8 cellular contexts compared by ENCODE assay signal in genomic region chr16:75463417-75464129, GRCh38. TPM values are rescaled to one million over a fixed set of nuclear protein-coding genes. Genes with fewer than 3 reads are reported as not detected.
A peak's percentile ranks its signal among the peaks of the same experiment; 100 is the strongest.
DNase-seq lines count a peak whose midpoint lies in the region; ATAC-seq, FAIRE-seq and TF ChIP-seq lines count a peak whose summit lies in the region.
"Not testable (repeated sequence)": the region's sequence is repeated elsewhere in the genome, so short reads cannot be mapped to it uniquely, and the experiment has no call there.

No MANE protein-coding gene starts in this region.

- ATAC-seq in K562: peak; percentile 57
- peak; percentile 22 for ATAC-seq in omental fat pad (ENCODE audit: low FRiP score)

- WGBS in K562 (ENCODE audit: insufficient coverage, low coverage, missing lambda C conversion rate): 9% methylated on average over 25 of the region's 39 CpGs

- not testable (repeated sequence) for DNase-seq in GM06990 (ENCODE audit: extremely low read depth, insufficient read length); right atrium auricular region (ENCODE audit: low spot score); omental fat pad (ENCODE audit: low spot score)
- peak; percentile 40 for DNase-seq in HEK293T (ENCODE audit: extremely low spot score)
- DNase-seq in Kasumi-1 (lab: John Stamatoyannopoulos, UW): peak; percentile 24 to 43
- DNase-seq in T-helper 2 cell treated with Interferon-gamma antibody and Interleukin-4, amounts not matched to agents 5 μg/mL and 100 μg/mL, for 36 hours (ENCODE audit: low spot score): peak; percentile 8
- peak; percentile 40 to 47 (median 45) for DNase-seq in K562 (ENCODE audit: extremely low read depth in 1 of 4, low spot score in 3 of 4)
- DNase-seq in tibial artery: peak in 1 of 2 donors; percentile 67

- CTCF ChIA-PET in HEK293T (lab: Yijun Ruan, JAX) (interaction anchor here (0.6 to 1.5 kb wide), 6 partner anchors 9 to 93 kb away, joined by 3 to 5 read pairs (median 4); partner anchors contain the start of gene TMEM231), K562 (lab: Yijun Ruan, JAX; ENCODE audit: low intra/inter-chr PET ratio) (interaction anchor here (0.8 to 1.5 kb wide), 3 partner anchors 43 to 265 kb away, joined by 4 to 6 read pairs (median 4); no protein-coding TSS in a partner anchor)

- H3K4me3 Mint-ChIP-seq in T-helper 2 cell treated with Interferon-gamma antibody and Interleukin-4, amounts not matched to agents 5 μg/mL and 100 μg/mL, for 36 hours: peak overlapping the region; percentile 89

- H3K36me3 ChIP-seq in GM06990 (ENCODE audit: control insufficient read depth, insufficient read depth, low read length); K562 (ENCODE audit: control insufficient read depth, insufficient read depth, low read length); right atrium auricular region; tibial artery: not testable (repeated sequence)

- intact Hi-C loops in K562 (cut with micrococcal nuclease): loop anchor here (2.0 to 5.0 kb wide), 4 partner anchors 31 to 265 kb away; partner anchors contain the start of genes ADAT1 and CFDP1
- intact Hi-C loops in tibial artery (cut with DNase I; ENCODE audit: low total_unique reads): loop anchor here (5.0 kb wide), 1 partner anchor 266 kb away; no protein-coding TSS in a partner anchor

- H3K27ac Mint-ChIP-seq in T-helper 2 cell treated with Interferon-gamma antibody and Interleukin-4, amounts not matched to agents 5 μg/mL and 100 μg/mL, for 36 hours: peak overlapping the region; percentile 93

- H3K9me1 ChIP-seq in K562 (ENCODE audit: control insufficient read depth, insufficient read depth, low read length): not testable (repeated sequence)

- FAIRE-seq in K562 (lab: Jason Lieb, UNC): peak; percentile 77

- in situ Hi-C loops in K562 (cut with MboI): not testable (repeated sequence)

- TF ChIP-seq RAD21 in K562 (CRISPR knock-in tag; conservative IDR thresholded peaks at IDR 0.05 in 1 of 2, IDR thresholded peaks at IDR 0.05 in 1 of 2): not testable (repeated sequence)

- H3K27me3 Mint-ChIP-seq in T-helper 2 cell treated with Interferon-gamma antibody and Interleukin-4, amounts not matched to agents 5 μg/mL and 100 μg/mL, for 36 hours (ENCODE audit: low read depth): not testable (repeated sequence)

- peaks cover 47% of the 10 kb centered on the region for H3K79me2 ChIP-seq in K562 (ENCODE audit: control insufficient read depth, insufficient read depth, low read length)

- peak overlapping the region; percentile 89 for H3K4me3 ChIP-seq in GM06990 (replicated peaks; ENCODE audit: low read depth, low read length)
- peak overlapping the region; percentile 78 for H3K4me3 ChIP-seq in K562
- peak overlapping the region; percentile 75 to 81 for H3K4me3 ChIP-seq in right atrium auricular region
- peak overlapping the region; percentile 68 to 92 for H3K4me3 ChIP-seq in tibial artery

- not testable (repeated sequence) for TF ChIP-seq CTCF in GM06990 (IDR thresholded peaks at IDR 0.05; ENCODE audit: insufficient read depth, low read length, poor library complexity, severe bottlenecking); K562 (IDR thresholded peaks at IDR 0.05 in 2 of 3, conservative IDR thresholded peaks at IDR 0.05 in 1 of 3; ENCODE audit: insufficient read depth in 2 of 3, low read depth in 1 of 3, low read length in 3 of 3); right atrium auricular region (IDR thresholded peaks at IDR 0.05); omental fat pad (IDR thresholded peaks at IDR 0.05); tibial artery (IDR thresholded peaks at IDR 0.05)

- H3K4me1 ChIP-seq in K562 (replicated peaks in 1 of 2; ENCODE audit: control insufficient read depth in 2 of 2, insufficient read depth in 2 of 2, low read length in 2 of 2): not testable (repeated sequence)
- peaks cover 0 to 22% of the 10 kb centered on the region in 2 donors for H3K4me1 ChIP-seq in right atrium auricular region
- peaks cover 0 to 31% (median 7%) of the 10 kb centered on the region in 4 donors for H3K4me1 ChIP-seq in tibial artery

- not testable (repeated sequence) for TF ChIP-seq POLR2A in K562 (conservative IDR thresholded peaks at IDR 0.05)

- not testable (repeated sequence) for H3K9me3 Mint-ChIP-seq in T-helper 2 cell treated with Interferon-gamma antibody and Interleukin-4, amounts not matched to agents 5 μg/mL and 100 μg/mL, for 36 hours

- H3K9ac ChIP-seq in K562 (ENCODE audit: insufficient read depth in 1 of 2, low read depth in 2 of 2, low read length in 2 of 2): peak overlapping the region; percentile 82 to 94

- TSS peak; percentile 56 for BruUV-seq in K562 (replicated peaks; lab: Mats Ljungman, UMichigan)

- not testable (repeated sequence) for H3K9me3 ChIP-seq in K562 (replicated peaks; ENCODE audit: control insufficient read depth, insufficient read depth, low read depth, low read length); right atrium auricular region; tibial artery

- not testable (repeated sequence) for H3K27me3 ChIP-seq in GM06990 (replicated peaks; ENCODE audit: control insufficient read depth, insufficient read depth, low read length); K562 (ENCODE audit: control insufficient read depth in 2 of 2, insufficient read depth in 2 of 2, low read length in 2 of 2); right atrium auricular region; tibial artery

- H3K4me2 ChIP-seq in K562 (ENCODE audit: insufficient read depth, low read length): peak overlapping the region; percentile 87

- not testable (repeated sequence) for H4K20me1 ChIP-seq in K562 (replicated peaks; ENCODE audit: control insufficient read depth, insufficient read depth, low read length)

- peak overlapping the region; percentile 92 for H3K27ac ChIP-seq in K562 (ENCODE audit: extremely low read depth, low read depth, low read length)
- peak overlapping the region; percentile 95 to 97 for H3K27ac ChIP-seq in right atrium auricular region
- peak overlapping the region; percentile 91 to 93 for H3K27ac ChIP-seq in tibial artery

- peaks cover 27% of the 10 kb centered on the region for H3K4me1 Mint-ChIP-seq in T-helper 2 cell treated with Interferon-gamma antibody and Interleukin-4, amounts not matched to agents 5 μg/mL and 100 μg/mL, for 36 hours (ENCODE audit: low read depth)

- TF ChIP-seq EP300 in K562 (IDR thresholded peaks at IDR 0.05; ENCODE audit: low read length): not testable (repeated sequence)

- POLR2A ChIA-PET in HEK293T (lab: Yijun Ruan, JAX): interaction anchor here (1.0 to 2.3 kb wide), 6 partner anchors 10 to 214 kb away, joined by 3 to 11 read pairs (median 3); partner anchors contain the start of genes ADAT1, CFDP1 and TMEM231
- POLR2A ChIA-PET in K562 (lab: Yijun Ruan, JAX): interaction anchor here (0.7 to 1.2 kb wide), 4 partner anchors 9 to 30 kb away, joined by 4 to 7 read pairs (median 5); partner anchors contain the start of gene CFDP1

- H3K36me3 Mint-ChIP-seq in T-helper 2 cell treated with Interferon-gamma antibody and Interleukin-4, amounts not matched to agents 5 μg/mL and 100 μg/mL, for 36 hours (ENCODE audit: low read depth): peaks cover 21% of the 10 kb centered on the region

- peak overlapping the region; percentile 98 for H2AFZ ChIP-seq in K562 (ENCODE audit: low read depth, low read length)

RNA-seq across cellular contexts. Expression of gene TMEM170A, which starts 0.9 kb away (rescaled TPM):
- 30.7 and 44.8 TPM in 2 replicates for total RNA-seq in K562 (2011; cell fraction: chromatin; rRNA removed; ENCODE audit: low replicate concordance)
- 22.4 and 25.5 TPM in 2 replicates for total RNA-seq in K562 (2011; cell fraction: nucleolus; rRNA removed)
- total RNA-seq in K562 (2011; cell fraction: nucleoplasm; rRNA removed): 32.1 and 44.1 TPM in 2 replicates
- 11.3 and 15.0 TPM in 2 replicates for total RNA-seq in K562 (2014; rRNA removed)
- 17.6 and 18.2 TPM in 2 replicates for total RNA-seq in K562 (2014; rRNA removed; fragmentation: Illumina TruSeq; extraction: Trizol)
- 18.4 and 19.0 TPM in 2 replicates for total RNA-seq in K562 (2015; rRNA removed; fragmentation: Illumina TruSeq; extraction: Trizol)
- 16.6 and 18.0 TPM in 2 replicates for total RNA-seq in K562 (2021)
- 28.3 and 30.2 TPM in 2 replicates for polyA plus RNA-seq in K562 (2011; rRNA removed)
- polyA plus RNA-seq in K562 (2011; cell fraction: cytosol; rRNA removed): 11.9 and 20.5 TPM in 2 replicates
- 13.3 and 13.8 TPM in 2 replicates for polyA plus RNA-seq in K562 (2011; cell fraction: nucleus; rRNA removed)
- polyA plus RNA-seq in K562 (2012): 9.2 and 10.2 TPM in 2 replicates
- 9.2 and 11.2 TPM in 2 replicates for polyA plus RNA-seq in K562 (2014; fragmentation: Illumina TruSeq; extraction: Trizol)
- 1 to 10 TPM; 6.1 to 7.3 TPM for polyA plus RNA-seq in K562 (2014; fragmentation: Nextera tagmentation; extraction: Ambion mirVana)
- 10.0 and 10.2 TPM in 2 replicates for polyA plus RNA-seq in K562 (2014; rRNA removed)
- polyA minus RNA-seq in K562 (2011; rRNA and poly(A)+ RNA removed): 27.1 and 27.2 TPM in 2 replicates
- 10.6 and 13.2 TPM in 2 replicates for polyA minus RNA-seq in K562 (2011; cell fraction: cytosol; rRNA and poly(A)+ RNA removed)
- polyA minus RNA-seq in K562 (2011; cell fraction: nucleus; rRNA and poly(A)+ RNA removed): 8.9 and 17.3 TPM in 2 replicates
- total RNA-seq in right atrium auricular region: 10 to 100 TPM; 13.4 to 16.3 TPM
- total RNA-seq in omental fat pad: 10 to 100 TPM; 22.4 to 38.3 (median 29.8) TPM

RNA-seq across cellular contexts. Expression of gene CFDP1, which starts 30.3 kb away (rescaled TPM):
- total RNA-seq in K562 (2011; cell fraction: chromatin; rRNA removed; ENCODE audit: low replicate concordance): 50.7 and 123 TPM in 2 replicates
- 30.4 and 36.8 TPM in 2 replicates for total RNA-seq in K562 (2011; cell fraction: nucleolus; rRNA removed)
- total RNA-seq in K562 (2011; cell fraction: nucleoplasm; rRNA removed): 80.4 and 108 TPM in 2 replicates
- total RNA-seq in K562 (2014; rRNA removed) (40.0 and 43.7 TPM in 2 replicates), K562 (2014; rRNA removed; fragmentation: Illumina TruSeq; extraction: Trizol) (70.4 and 73.6 TPM in 2 replicates), K562 (2015; rRNA removed; fragmentation: Illumina TruSeq; extraction: Trizol) (76.7 and 77.1 TPM in 2 replicates), K562 (2021) (30.3 and 31.5 TPM in 2 replicates), right atrium auricular region (10 to 100 TPM; 25.2 to 33.6 TPM), omental fat pad (10 to 100 TPM; 37.5 to 54.4 (median 49.2) TPM)
- polyA plus RNA-seq in K562 (2011; rRNA removed) (29.2 and 44.3 TPM in 2 replicates), K562 (2014; fragmentation: Illumina TruSeq; extraction: Trizol) (61.1 and 78.4 TPM in 2 replicates), K562 (2014; fragmentation: Nextera tagmentation; extraction: Ambion mirVana) (10 to 100 TPM; 33.4 to 61.7 TPM), K562 (2014; rRNA removed) (57.5 and 65.0 TPM in 2 replicates)
- polyA plus RNA-seq in K562 (2011; cell fraction: cytosol; rRNA removed): 6.2 and 13.8 TPM in 2 replicates
- polyA plus RNA-seq in K562 (2011; cell fraction: nucleus; rRNA removed): 10.1 and 10.6 TPM in 2 replicates
- 33.8 and 53.4 TPM in 2 replicates for polyA plus RNA-seq in K562 (2012)
- polyA minus RNA-seq in K562 (2011; rRNA and poly(A)+ RNA removed): 40.5 and 47.0 TPM in 2 replicates
- polyA minus RNA-seq in K562 (2011; cell fraction: cytosol; rRNA and poly(A)+ RNA removed): 7.4 and 16.0 TPM in 2 replicates
- polyA minus RNA-seq in K562 (2011; cell fraction: nucleus; rRNA and poly(A)+ RNA removed): 16.4 and 24.8 TPM in 2 replicates

RNA-seq across cellular contexts. Expression of gene CHST6, which starts 31.7 kb away (rescaled TPM):
- total RNA-seq in K562 (2011; cell fraction: chromatin; rRNA removed; ENCODE audit: low replicate concordance): 0.16 TPM in 1 of 2 replicates, not detected in the other
- total RNA-seq in K562 (2011; cell fraction: nucleolus; rRNA removed): under 0.01 TPM in 2 replicates
- 0.07 and 0.08 TPM in 2 replicates for total RNA-seq in K562 (2011; cell fraction: nucleoplasm; rRNA removed)
- total RNA-seq in K562 (2014; rRNA removed) (0.05 TPM in 1 of 2 replicates, not detected in the other), K562 (2014; rRNA removed; fragmentation: Illumina TruSeq; extraction: Trizol) (not detected in 2 replicates), K562 (2015; rRNA removed; fragmentation: Illumina TruSeq; extraction: Trizol) (not detected in 2 replicates), K562 (2021) (0.02 and 0.09 TPM in 2 replicates), right atrium auricular region (1 to 10 TPM; 2.8 to 3.5 TPM), omental fat pad (under 1 TPM in 3 of 4 donors, not detected in 1; 0.06 to 0.36 (median 0.09) TPM)
- polyA plus RNA-seq in K562 (2011; rRNA removed) (0.01 TPM in 1 of 2 replicates, not detected in the other), K562 (2014; fragmentation: Illumina TruSeq; extraction: Trizol) (not detected in 2 replicates), K562 (2014; fragmentation: Nextera tagmentation; extraction: Ambion mirVana) (not detected), K562 (2014; rRNA removed) (not detected in 2 replicates)
- polyA plus RNA-seq in K562 (2011; cell fraction: cytosol; rRNA removed): 0.04 TPM in 1 of 2 replicates, not detected in the other
- not detected in 2 replicates for polyA plus RNA-seq in K562 (2011; cell fraction: nucleus; rRNA removed)
- not detected in 2 replicates for polyA plus RNA-seq in K562 (2012)
- polyA minus RNA-seq in K562 (2011; rRNA and poly(A)+ RNA removed): 0.04 TPM in 1 of 2 replicates, not detected in the other
- polyA minus RNA-seq in K562 (2011; cell fraction: cytosol; rRNA and poly(A)+ RNA removed): not detected in 2 replicates
- polyA minus RNA-seq in K562 (2011; cell fraction: nucleus; rRNA and poly(A)+ RNA removed): 0.11 and 0.13 TPM in 2 replicates
